Comparison of ENCODE assay signal across 1 cellular context in genomic region chr1:32400876-32401631, GRCh38.
TF ChIP-seq lines count a peak whose summit lies in the region.

No MANE protein-coding gene starts in this region.

TF ChIP-seq in K562, 482 proteins besides CTCF, POLR2A, EP300 and RAD21 (continued from another document and continues in another):
- TF ChIP-seq, protein P1, sequence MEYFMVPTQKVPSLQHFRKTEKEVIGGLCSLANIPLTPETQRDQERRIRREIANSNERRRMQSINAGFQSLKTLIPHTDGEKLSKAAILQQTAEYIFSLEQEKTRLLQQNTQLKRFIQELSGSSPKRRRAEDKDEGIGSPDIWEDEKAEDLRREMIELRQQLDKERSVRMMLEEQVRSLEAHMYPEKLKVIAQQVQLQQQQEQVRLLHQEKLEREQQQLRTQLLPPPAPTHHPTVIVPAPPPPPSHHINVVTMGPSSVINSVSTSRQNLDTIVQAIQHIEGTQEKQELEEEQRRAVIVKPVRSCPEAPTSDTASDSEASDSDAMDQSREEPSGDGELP (CRISPR knock-in tag; IDR thresholded peaks at IDR 0.05; ENCODE audit: borderline replicate concordance) = peak; percentile 41; the same call in 1 of the 2 replicates
- TF ChIP-seq FUS (optimal IDR thresholded peaks at IDR 0.05; ENCODE audit: low read depth, low read length) (no peak), CBFA2T2 (conservative IDR thresholded peaks at IDR 0.05) (0 out of 2 replicates have a peak, but pooled peaks have one; percentile 4), ZNF436 (CRISPR knock-in tag; IDR thresholded peaks at IDR 0.05) (no peak), TBL1XR1 (IDR thresholded peaks at IDR 0.05; ENCODE audit: low read length in 2 of 2) (peak in 1 of 2 experiments; percentile 49; a peak in 2 of 4 replicates), GTF2B (IDR thresholded peaks at IDR 0.05; ENCODE audit: extremely low read depth, insufficient read length) (no peak), ATF7 (IDR thresholded peaks at IDR 0.05) (peak; percentile 37; the same call in 1 of the 2 replicates), SREBF2 (CRISPR knock-in tag; IDR thresholded peaks at IDR 0.05) (no peak), HNRNPH1 (optimal IDR thresholded peaks at IDR 0.05; ENCODE audit: low read depth, low read length) (no peak), NR4A1 (CRISPR knock-in tag; IDR thresholded peaks at IDR 0.05) (no peak), NR4A1 (tag; IDR thresholded peaks at IDR 0.05) (no peak), IRF2 (CRISPR knock-in tag; IDR thresholded peaks at IDR 0.05) (no peak), MYC (IDR thresholded peaks at IDR 0.05; ENCODE audit: low read depth, low read length) (peak; percentile 43; the same call in 1 of the 2 replicates), MYC (CRISPR knock-in tag; IDR thresholded peaks at IDR 0.05; ENCODE audit: borderline replicate concordance, low read depth) (no peak), DNMT1 (IDR thresholded peaks at IDR 0.05) (no peak), SP2 (IDR thresholded peaks at IDR 0.05; ENCODE audit: extremely low read depth, low read depth, low read length, poor library complexity, severe bottlenecking) (no peak), GATA2 (CRISPR knock-in tag; IDR thresholded peaks at IDR 0.05) (no peak), XRCC5 (IDR thresholded peaks at IDR 0.05; ENCODE audit: low read depth, low read length) (peak; percentile 67; the same call in 1 of the 2 replicates), VEZF1 (CRISPR knock-in tag; IDR thresholded peaks at IDR 0.05) (0 out of 2 replicates have a peak, but pooled peaks have one; percentile 10), GABPB1 (CRISPR knock-in tag; IDR thresholded peaks at IDR 0.05) (no peak), ZNF592 (IDR thresholded peaks at IDR 0.05) (no peak), IFI16 (CRISPR knock-in tag; IDR thresholded peaks at IDR 0.05) (no peak), NFYB (IDR thresholded peaks at IDR 0.05; ENCODE audit: extremely low read depth, insufficient read length) (no peak), AFF4 (CRISPR knock-in tag; IDR thresholded peaks at IDR 0.05) (no peak), SMC3 (conservative IDR thresholded peaks at IDR 0.05; ENCODE audit: insufficient read depth, low read depth, low read length) (peak; percentile 87), CCAR2 (IDR thresholded peaks at IDR 0.05; ENCODE audit: low read depth, low read length) (no peak), CHD2 (IDR thresholded peaks at IDR 0.05; ENCODE audit: low read depth, low read length) (0 out of 2 replicates have a peak, but pooled peaks have one; percentile 16), HDAC6 (IDR thresholded peaks at IDR 0.05; ENCODE audit: low read depth, low read length) (no peak), ZNF778 (CRISPR knock-in tag; IDR thresholded peaks at IDR 0.05) (no peak), ZKSCAN1 (IDR thresholded peaks at IDR 0.05; ENCODE audit: low read depth, low read length) (no peak), SMAD4 (CRISPR knock-in tag; conservative IDR thresholded peaks at IDR 0.05) (0 out of 2 replicates have a peak, but pooled peaks have one; percentile 27), ZNF184 (CRISPR knock-in tag; IDR thresholded peaks at IDR 0.05) (no peak), CBFB (CRISPR knock-in tag; IDR thresholded peaks at IDR 0.05) (no peak), C11orf30 (IDR thresholded peaks at IDR 0.05; ENCODE audit: low read depth) (no peak), MAZ (CRISPR knock-in tag; conservative IDR thresholded peaks at IDR 0.05 in 1 of 2, IDR thresholded peaks at IDR 0.05 in 1 of 2) (peak in 1 of 2 experiments; percentile 68; a peak in 2 of 4 replicates)
- TF ChIP-seq, protein P2, sequence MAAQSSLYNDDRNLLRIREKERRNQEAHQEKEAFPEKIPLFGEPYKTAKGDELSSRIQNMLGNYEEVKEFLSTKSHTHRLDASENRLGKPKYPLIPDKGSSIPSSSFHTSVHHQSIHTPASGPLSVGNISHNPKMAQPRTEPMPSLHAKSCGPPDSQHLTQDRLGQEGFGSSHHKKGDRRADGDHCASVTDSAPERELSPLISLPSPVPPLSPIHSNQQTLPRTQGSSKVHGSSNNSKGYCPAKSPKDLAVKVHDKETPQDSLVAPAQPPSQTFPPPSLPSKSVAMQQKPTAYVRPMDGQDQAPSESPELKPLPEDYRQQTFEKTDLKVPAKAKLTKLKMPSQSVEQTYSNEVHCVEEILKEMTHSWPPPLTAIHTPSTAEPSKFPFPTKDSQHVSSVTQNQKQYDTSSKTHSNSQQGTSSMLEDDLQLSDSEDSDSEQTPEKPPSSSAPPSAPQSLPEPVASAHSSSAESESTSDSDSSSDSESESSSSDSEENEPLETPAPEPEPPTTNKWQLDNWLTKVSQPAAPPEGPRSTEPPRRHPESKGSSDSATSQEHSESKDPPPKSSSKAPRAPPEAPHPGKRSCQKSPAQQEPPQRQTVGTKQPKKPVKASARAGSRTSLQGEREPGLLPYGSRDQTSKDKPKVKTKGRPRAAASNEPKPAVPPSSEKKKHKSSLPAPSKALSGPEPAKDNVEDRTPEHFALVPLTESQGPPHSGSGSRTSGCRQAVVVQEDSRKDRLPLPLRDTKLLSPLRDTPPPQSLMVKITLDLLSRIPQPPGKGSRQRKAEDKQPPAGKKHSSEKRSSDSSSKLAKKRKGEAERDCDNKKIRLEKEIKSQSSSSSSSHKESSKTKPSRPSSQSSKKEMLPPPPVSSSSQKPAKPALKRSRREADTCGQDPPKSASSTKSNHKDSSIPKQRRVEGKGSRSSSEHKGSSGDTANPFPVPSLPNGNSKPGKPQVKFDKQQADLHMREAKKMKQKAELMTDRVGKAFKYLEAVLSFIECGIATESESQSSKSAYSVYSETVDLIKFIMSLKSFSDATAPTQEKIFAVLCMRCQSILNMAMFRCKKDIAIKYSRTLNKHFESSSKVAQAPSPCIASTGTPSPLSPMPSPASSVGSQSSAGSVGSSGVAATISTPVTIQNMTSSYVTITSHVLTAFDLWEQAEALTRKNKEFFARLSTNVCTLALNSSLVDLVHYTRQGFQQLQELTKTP (IDR thresholded peaks at IDR 0.05; ENCODE audit: low read depth in 1 of 2, partially characterized antibody in 2 of 2) = no peak
- TF ChIP-seq, protein P3, sequence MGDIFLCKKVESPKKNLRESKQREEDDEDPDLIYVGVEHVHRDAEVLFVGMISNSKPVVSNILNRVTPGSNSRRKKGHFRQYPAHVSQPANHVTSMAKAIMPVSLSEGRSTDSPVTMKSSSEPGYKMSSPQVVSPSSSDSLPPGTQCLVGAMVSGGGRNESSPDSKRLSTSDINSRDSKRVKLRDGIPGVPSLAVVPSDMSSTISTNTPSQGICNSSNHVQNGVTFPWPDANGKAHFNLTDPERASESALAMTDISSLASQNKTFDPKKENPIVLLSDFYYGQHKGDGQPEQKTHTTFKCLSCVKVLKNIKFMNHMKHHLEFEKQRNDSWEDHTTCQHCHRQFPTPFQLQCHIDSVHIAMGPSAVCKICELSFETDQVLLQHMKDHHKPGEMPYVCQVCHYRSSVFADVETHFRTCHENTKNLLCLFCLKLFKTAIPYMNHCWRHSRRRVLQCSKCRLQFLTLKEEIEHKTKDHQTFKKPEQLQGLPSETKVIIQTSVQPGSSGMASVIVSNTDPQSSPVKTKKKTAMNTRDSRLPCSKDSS (IDR thresholded peaks at IDR 0.05; ENCODE audit: low read depth, partially characterized antibody) = no peak
- TF ChIP-seq, protein P4, sequence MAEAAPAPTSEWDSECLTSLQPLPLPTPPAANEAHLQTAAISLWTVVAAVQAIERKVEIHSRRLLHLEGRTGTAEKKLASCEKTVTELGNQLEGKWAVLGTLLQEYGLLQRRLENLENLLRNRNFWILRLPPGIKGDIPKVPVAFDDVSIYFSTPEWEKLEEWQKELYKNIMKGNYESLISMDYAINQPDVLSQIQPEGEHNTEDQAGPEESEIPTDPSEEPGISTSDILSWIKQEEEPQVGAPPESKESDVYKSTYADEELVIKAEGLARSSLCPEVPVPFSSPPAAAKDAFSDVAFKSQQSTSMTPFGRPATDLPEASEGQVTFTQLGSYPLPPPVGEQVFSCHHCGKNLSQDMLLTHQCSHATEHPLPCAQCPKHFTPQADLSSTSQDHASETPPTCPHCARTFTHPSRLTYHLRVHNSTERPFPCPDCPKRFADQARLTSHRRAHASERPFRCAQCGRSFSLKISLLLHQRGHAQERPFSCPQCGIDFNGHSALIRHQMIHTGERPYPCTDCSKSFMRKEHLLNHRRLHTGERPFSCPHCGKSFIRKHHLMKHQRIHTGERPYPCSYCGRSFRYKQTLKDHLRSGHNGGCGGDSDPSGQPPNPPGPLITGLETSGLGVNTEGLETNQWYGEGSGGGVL (CRISPR knock-in tag; IDR thresholded peaks at IDR 0.05) = no peak
- TF ChIP-seq, protein P5, sequence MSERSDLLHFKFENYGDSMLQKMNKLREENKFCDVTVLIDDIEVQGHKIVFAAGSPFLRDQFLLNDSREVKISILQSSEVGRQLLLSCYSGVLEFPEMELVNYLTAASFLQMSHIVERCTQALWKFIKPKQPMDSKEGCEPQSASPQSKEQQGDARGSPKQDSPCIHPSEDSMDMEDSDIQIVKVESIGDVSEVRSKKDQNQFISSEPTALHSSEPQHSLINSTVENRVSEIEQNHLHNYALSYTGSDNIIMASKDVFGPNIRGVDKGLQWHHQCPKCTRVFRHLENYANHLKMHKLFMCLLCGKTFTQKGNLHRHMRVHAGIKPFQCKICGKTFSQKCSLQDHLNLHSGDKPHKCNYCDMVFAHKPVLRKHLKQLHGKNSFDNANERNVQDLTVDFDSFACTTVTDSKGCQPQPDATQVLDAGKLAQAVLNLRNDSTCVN (CRISPR knock-in tag; IDR thresholded peaks at IDR 0.05) = no peak
